ENCODE assay signal across 1 cellular context in genomic region chr15:86197770-86198169, GRCh38.
A peak's percentile ranks its signal among the peaks of the same experiment; 100 is the strongest.
TF ChIP-seq lines count a peak whose summit lies in the region.

No MANE protein-coding gene starts in this region.

TF ChIP-seq in SK-N-SH, 30 proteins besides CTCF, POLR2A, EP300 and RAD21 (continued from another document):
- no peak for TF ChIP-seq NFIC (IDR thresholded peaks at IDR 0.05; ENCODE audit: borderline replicate concordance)
- TF ChIP-seq FOSL2 (IDR thresholded peaks at IDR 0.05; ENCODE audit: borderline replicate concordance, low read depth): peak; percentile 62; the same call in 1 of the 2 replicates
- peak; percentile 59; the same call in 1 of the 2 replicates for TF ChIP-seq RXRA (IDR thresholded peaks at IDR 0.05; ENCODE audit: borderline replicate concordance, low read depth)
- TF ChIP-seq RFX5 (IDR thresholded peaks at IDR 0.05; ENCODE audit: low read length): no peak
- no peak for TF ChIP-seq GABPA (IDR thresholded peaks at IDR 0.05; ENCODE audit: low read depth)
- no peak for TF ChIP-seq TAF1 (IDR thresholded peaks at IDR 0.05; ENCODE audit: borderline replicate concordance, low read depth, low read length)
- TF ChIP-seq YY1 (IDR thresholded peaks at IDR 0.05; ENCODE audit: low read depth): no peak
- TF ChIP-seq, protein P1, sequence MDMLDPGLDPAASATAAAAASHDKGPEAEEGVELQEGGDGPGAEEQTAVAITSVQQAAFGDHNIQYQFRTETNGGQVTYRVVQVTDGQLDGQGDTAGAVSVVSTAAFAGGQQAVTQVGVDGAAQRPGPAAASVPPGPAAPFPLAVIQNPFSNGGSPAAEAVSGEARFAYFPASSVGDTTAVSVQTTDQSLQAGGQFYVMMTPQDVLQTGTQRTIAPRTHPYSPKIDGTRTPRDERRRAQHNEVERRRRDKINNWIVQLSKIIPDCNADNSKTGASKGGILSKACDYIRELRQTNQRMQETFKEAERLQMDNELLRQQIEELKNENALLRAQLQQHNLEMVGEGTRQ (IDR thresholded peaks at IDR 0.05; ENCODE audit: borderline replicate concordance, low read depth, low read length): no peak
- TF ChIP-seq CHD2 (IDR thresholded peaks at IDR 0.05; ENCODE audit: low read length, partially characterized antibody): no peak
